In genomic region chr3:16522820-16523219, GRCh38 we compare ENCODE assay signal across 25 cellular contexts. TPM values are rescaled to one million over a fixed set of nuclear protein-coding genes. Genes with fewer than 3 reads are reported as not detected.
DNase-seq lines count a peak whose midpoint lies in the region; ATAC-seq and TF ChIP-seq lines count a peak whose summit lies in the region.
"Had no signal": no experiment of that assay in that cellular context is flagged by ENCODE, and none has a peak within 500 bp of the region (broad histone marks: within the 10 kb centered on the region; RNA-seq: fewer than 3 reads in every experiment).

No MANE protein-coding gene starts in this region.

- H3K27me3 ChIP-seq in osteoblast (ENCODE audit: insufficient read depth, low read length), result peaks cover 4% of the 10 kb centered on the region
- H3K27me3 ChIP-seq: gastroesophageal sphincter had no signal

- TF ChIP-seq CTCF in activated CD8-positive, alpha-beta T cell treated with anti-CD3 and anti-CD28 coated beads for 36 hours (IDR thresholded peaks at IDR 0.05), result no peak
- TF ChIP-seq CTCF in osteoblast (IDR thresholded peaks at IDR 0.05; ENCODE audit: extremely low read depth, low read depth, low read length), result no peak

- H2AFZ ChIP-seq in osteoblast (ENCODE audit: low read length), result no peak overlapping the region

- no peak overlapping the region for H3K27ac ChIP-seq in osteoblast (ENCODE audit: low read depth, low read length)
- H3K27ac ChIP-seq: A549, gastroesophageal sphincter, skin epidermis, VCaP had no signal

- peak overlapping the region; percentile 90 for H3K27ac Mint-ChIP-seq in activated CD8-positive, alpha-beta T cell treated with anti-CD3 and anti-CD28 coated beads for 36 hours
- no peak overlapping the region for H3K27ac Mint-ChIP-seq in activated CD8-positive, alpha-beta T cell treated with anti-CD3 and anti-CD28 coated beads, Interleukin-2, amount 10 ng/mL, durations not matched to agents 7 days and 5 days
- H3K27ac Mint-ChIP-seq in activated T-helper 17 cell treated with anti-CD3 and anti-CD28 coated beads, Interleukin-2, amount 50 U/mL, for 72 hours, result peak overlapping the region; percentile 82
- H3K27ac Mint-ChIP-seq in natural killer cell treated with Interleukin-12 subunit alpha and Interleukin-12 subunit beta and Interleukin-15 and Interleukin-18, amount 100 ng/mL, for 72 hours, result peak overlapping the region; percentile 90
- H3K27ac Mint-ChIP-seq: activated T-helper 2 cell treated with anti-CD3 and anti-CD28 coated beads, Interferon-gamma antibody, Interleukin-2, Interleukin-4, amounts not matched to agents 10 μg/mL and 5 μg/mL and 100 μg/mL, durations not matched to agents 14 hours and 24 hours and 36 hours had no signal

- POLR2A ChIA-PET in activated CD8-positive, alpha-beta T cell treated with anti-CD3 and anti-CD28 coated beads for 36 hours (lab: Charles Lee), result interaction anchor here (3.2 kb wide), 1 partner anchor 11 kb away, joined by 34 read pairs; the partner anchor contains the start of gene RFTN1
- POLR2A ChIA-PET in activated CD8-positive, alpha-beta T cell treated with anti-CD3 and anti-CD28 coated beads, Interleukin-2, amount 10 ng/mL, durations not matched to agents 7 days and 5 days (lab: Charles Lee), result interaction anchor here (0.7 kb wide), 1 partner anchor 209 kb away, joined by 3 read pairs; no protein-coding TSS in a partner anchor

- no peaks in the 10 kb centered on the region for H3K36me3 ChIP-seq in osteoblast (ENCODE audit: insufficient read depth, low read length)
- H3K36me3 ChIP-seq: gastroesophageal sphincter had no signal

- peaks cover 44% of the 10 kb centered on the region for H3K9me3 Mint-ChIP-seq in activated CD8-positive, alpha-beta T cell treated with anti-CD3 and anti-CD28 coated beads for 36 hours
- H3K9me3 Mint-ChIP-seq in activated CD8-positive, alpha-beta T cell treated with anti-CD3 and anti-CD28 coated beads, Interleukin-2, amount 10 ng/mL, durations not matched to agents 7 days and 5 days (ENCODE audit: insufficient read depth), result peaks cover 25% of the 10 kb centered on the region
- peaks cover 3% of the 10 kb centered on the region for H3K9me3 Mint-ChIP-seq in activated T-helper 17 cell treated with anti-CD3 and anti-CD28 coated beads, Interleukin-2, amount 50 U/mL, for 72 hours
- peaks cover 20% of the 10 kb centered on the region for H3K9me3 Mint-ChIP-seq in natural killer cell treated with Interleukin-12 subunit alpha and Interleukin-12 subunit beta and Interleukin-15 and Interleukin-18, amount 100 ng/mL, for 72 hours

- H3K79me2 ChIP-seq in osteoblast (ENCODE audit: insufficient read depth, low read length), result no peaks in the 10 kb centered on the region

- no peak for ATAC-seq in activated CD8-positive, alpha-beta T cell treated with anti-CD3 and anti-CD28 coated beads for 36 hours
- no peak for ATAC-seq in activated CD8-positive, alpha-beta T cell treated with anti-CD3 and anti-CD28 coated beads, Interleukin-2, amount 10 ng/mL, durations not matched to agents 7 days and 5 days
- peak; percentile 26 for ATAC-seq in HG02798 (IDR thresholded peaks at IDR 0.05; ENCODE audit: poor library complexity, unreplicated experiment)
- ATAC-seq in activated T-helper 17 cell treated with anti-CD3 and anti-CD28 coated beads, Interleukin-2, amount 50 U/mL, for 72 hours (replicated peaks), result peak; percentile 57
- peak; percentile 43 to 58 for ATAC-seq in natural killer cell treated with Interleukin-12 subunit alpha and Interleukin-12 subunit beta and Interleukin-15 and Interleukin-18, amount 100 ng/mL, for 72 hours
- no peak for ATAC-seq in HG03025 (IDR thresholded peaks at IDR 0.05; ENCODE audit: low FRiP score, unreplicated experiment)
- ATAC-seq: A549; esophagus mucosa; gastroesophageal sphincter; naive thymus-derived CD8-positive, alpha-beta T cell; PC-3 had no signal

- peaks cover 60% of the 10 kb centered on the region for H3K4me1 Mint-ChIP-seq in activated CD8-positive, alpha-beta T cell treated with anti-CD3 and anti-CD28 coated beads for 36 hours (ENCODE audit: low read depth)
- peaks cover 41% of the 10 kb centered on the region for H3K4me1 Mint-ChIP-seq in activated CD8-positive, alpha-beta T cell treated with anti-CD3 and anti-CD28 coated beads, Interleukin-2, amount 10 ng/mL, durations not matched to agents 7 days and 5 days (ENCODE audit: low read depth)
- peaks cover 40% of the 10 kb centered on the region for H3K4me1 Mint-ChIP-seq in activated T-helper 17 cell treated with anti-CD3 and anti-CD28 coated beads, Interleukin-2, amount 50 U/mL, for 72 hours
- H3K4me1 Mint-ChIP-seq in natural killer cell treated with Interleukin-12 subunit alpha and Interleukin-12 subunit beta and Interleukin-15 and Interleukin-18, amount 100 ng/mL, for 72 hours (ENCODE audit: low read depth in 2 of 2), result peaks cover 68 to 70% of the 10 kb centered on the region in 2 donors

- no peak overlapping the region for H3K4me2 ChIP-seq in osteoblast (ENCODE audit: insufficient read depth, low read length)
- H3K4me2 ChIP-seq: A549 had no signal

- no peak overlapping the region for H3K4me3 ChIP-seq in osteoblast (ENCODE audit: insufficient read depth, low read length)
- H3K4me3 ChIP-seq: A549, gastroesophageal sphincter, skin epidermis had no signal

- CTCF ChIA-PET in activated CD8-positive, alpha-beta T cell treated with anti-CD3 and anti-CD28 coated beads for 36 hours (lab: Charles Lee), result interaction anchor here (1.0 kb wide), 1 partner anchor 77 kb away, joined by 3 read pairs; no protein-coding TSS in a partner anchor
- CTCF ChIA-PET in activated CD8-positive, alpha-beta T cell treated with anti-CD3 and anti-CD28 coated beads, Interleukin-2, amount 10 ng/mL, durations not matched to agents 7 days and 5 days (lab: Charles Lee), result interaction anchor here (1.2 kb wide), 1 partner anchor 27 kb away, joined by 3 read pairs; no protein-coding TSS in a partner anchor

- DNase-seq in activated CD8-positive, alpha-beta T cell treated with anti-CD3 and anti-CD28 coated beads for 36 hours, result peak; percentile 46
- DNase-seq in activated CD8-positive, alpha-beta T cell treated with anti-CD3 and anti-CD28 coated beads, Interleukin-2, amount 10 ng/mL, durations not matched to agents 7 days and 5 days, result no peak
- DNase-seq in natural killer cell treated with Interleukin-12 subunit alpha and Interleukin-12 subunit beta and Interleukin-15 and Interleukin-18, amount 100 ng/mL, for 72 hours (ENCODE audit: low spot score), result no peak
- DNase-seq in effector CD8-positive, alpha-beta T cell (lab: John Stamatoyannopoulos, UW), result no peak
- no peak for DNase-seq in osteoblast (ENCODE audit: insufficient read length, low spot score, missing footprints)
- DNase-seq: amniotic stem cell; central memory CD4-positive, alpha-beta T cell; DMS 273 treated with DMSO at 0.1 percent for 48 hours; Kasumi-1; kidney glomerular epithelial cell; mammary epithelial cell; naive thymus-derived CD8-positive, alpha-beta T cell; NCI-H526; PC-3; SIG-M5 had no signal

- H3K27me3 Mint-ChIP-seq in activated CD8-positive, alpha-beta T cell treated with anti-CD3 and anti-CD28 coated beads for 36 hours, result no peaks in the 10 kb centered on the region
- no peaks in the 10 kb centered on the region for H3K27me3 Mint-ChIP-seq in activated CD8-positive, alpha-beta T cell treated with anti-CD3 and anti-CD28 coated beads, Interleukin-2, amount 10 ng/mL, durations not matched to agents 7 days and 5 days (ENCODE audit: low read depth)
- no peaks in the 10 kb centered on the region for H3K27me3 Mint-ChIP-seq in activated T-helper 17 cell treated with anti-CD3 and anti-CD28 coated beads, Interleukin-2, amount 50 U/mL, for 72 hours
- H3K27me3 Mint-ChIP-seq in natural killer cell treated with Interleukin-12 subunit alpha and Interleukin-12 subunit beta and Interleukin-15 and Interleukin-18, amount 100 ng/mL, for 72 hours, result no peaks in the 10 kb centered on the region
- H3K27me3 Mint-ChIP-seq: naive thymus-derived CD8-positive, alpha-beta T cell had no signal

- H3K36me3 Mint-ChIP-seq in activated CD8-positive, alpha-beta T cell treated with anti-CD3 and anti-CD28 coated beads for 36 hours (ENCODE audit: low read depth), result peaks cover 45% of the 10 kb centered on the region
- H3K36me3 Mint-ChIP-seq in activated CD8-positive, alpha-beta T cell treated with anti-CD3 and anti-CD28 coated beads, Interleukin-2, amount 10 ng/mL, durations not matched to agents 7 days and 5 days (ENCODE audit: low read depth), result peaks cover 26% of the 10 kb centered on the region
- H3K36me3 Mint-ChIP-seq in activated T-helper 17 cell treated with anti-CD3 and anti-CD28 coated beads, Interleukin-2, amount 50 U/mL, for 72 hours (ENCODE audit: low read depth), result no peaks in the 10 kb centered on the region
- H3K36me3 Mint-ChIP-seq in natural killer cell treated with Interleukin-12 subunit alpha and Interleukin-12 subunit beta and Interleukin-15 and Interleukin-18, amount 100 ng/mL, for 72 hours, result peaks cover 37% of the 10 kb centered on the region
- H3K36me3 Mint-ChIP-seq: CD14-positive monocyte had no signal

- intact Hi-C loops in activated CD8-positive, alpha-beta T cell treated with anti-CD3 and anti-CD28 coated beads for 36 hours (cut with micrococcal nuclease), result no loop called here

- no peak overlapping the region for H3K4me3 Mint-ChIP-seq in activated CD8-positive, alpha-beta T cell treated with anti-CD3 and anti-CD28 coated beads for 36 hours
- H3K4me3 Mint-ChIP-seq in activated CD8-positive, alpha-beta T cell treated with anti-CD3 and anti-CD28 coated beads, Interleukin-2, amount 10 ng/mL, durations not matched to agents 7 days and 5 days, result no peak overlapping the region
- H3K4me3 Mint-ChIP-seq in activated T-helper 17 cell treated with anti-CD3 and anti-CD28 coated beads, Interleukin-2, amount 50 U/mL, for 72 hours, result peak overlapping the region; percentile 85
- H3K4me3 Mint-ChIP-seq in natural killer cell treated with Interleukin-12 subunit alpha and Interleukin-12 subunit beta and Interleukin-15 and Interleukin-18, amount 100 ng/mL, for 72 hours, result peak overlapping the region; percentile 69
- H3K4me3 Mint-ChIP-seq: CD14-positive monocyte; naive thymus-derived CD8-positive, alpha-beta T cell had no signal

- H4K20me1 ChIP-seq in osteoblast (ENCODE audit: insufficient read depth, low read length), result no peaks in the 10 kb centered on the region

- peaks cover 5% of the 10 kb centered on the region for H3K4me1 ChIP-seq in osteoblast (ENCODE audit: insufficient read depth, low read length)
- H3K4me1 ChIP-seq: A549 had no signal

- peaks cover 7% of the 10 kb centered on the region for H3K9me3 ChIP-seq in osteoblast (ENCODE audit: low read depth, low read length)

RNA-seq across cellular contexts. Expression of gene RFTN1, which starts 9.3 kb away (rescaled TPM):
- total RNA-seq in activated CD8-positive, alpha-beta T cell treated with anti-CD3 and anti-CD28 coated beads for 36 hours, result 100 to 1,000 TPM; 113 to 125 TPM
- 10 to 100 TPM; 59.9 to 63.4 TPM for total RNA-seq in activated CD8-positive, alpha-beta T cell treated with anti-CD3 and anti-CD28 coated beads, Interleukin-2, amount 10 ng/mL, durations not matched to agents 7 days and 5 days
- total RNA-seq in activated T-helper 17 cell treated with anti-CD3 and anti-CD28 coated beads, Interleukin-2, amount 50 U/mL, for 72 hours, result 100 to 1,000 TPM; 112 to 139 TPM
- 100 to 1,000 TPM; 194 to 201 TPM for total RNA-seq in natural killer cell treated with Interleukin-12 subunit alpha and Interleukin-12 subunit beta and Interleukin-15 and Interleukin-18, amount 100 ng/mL, for 72 hours
- total RNA-seq in osteoblast, result 94.6 and 99.2 TPM in 2 replicates

Comparison
In these comparisons a context has a peak if more than half of its experiments do, and no peak if none do; other contexts are left out.
1. ATAC-seq: peak in HG02798 (single experiment), activated T-helper 17 cell treated with anti-CD3 and anti-CD28 coated beads, Interleukin-2, amount 50 U/mL, for 72 hours (single experiment) and natural killer cell treated with Interleukin-12 subunit alpha and Interleukin-12 subunit beta and Interleukin-15 and Interleukin-18, amount 100 ng/mL, for 72 hours (2 of 2); none in activated CD8-positive, alpha-beta T cell treated with anti-CD3 and anti-CD28 coated beads for 36 hours (single experiment), activated CD8-positive, alpha-beta T cell treated with anti-CD3 and anti-CD28 coated beads, Interleukin-2, amount 10 ng/mL, durations not matched to agents 7 days and 5 days (single experiment) and HG03025 (single experiment).
2. H3K4me3 Mint-ChIP-seq: peak in activated T-helper 17 cell treated with anti-CD3 and anti-CD28 coated beads, Interleukin-2, amount 50 U/mL, for 72 hours (single experiment) and natural killer cell treated with Interleukin-12 subunit alpha and Interleukin-12 subunit beta and Interleukin-15 and Interleukin-18, amount 100 ng/mL, for 72 hours (single experiment); none in activated CD8-positive, alpha-beta T cell treated with anti-CD3 and anti-CD28 coated beads for 36 hours (single experiment) and activated CD8-positive, alpha-beta T cell treated with anti-CD3 and anti-CD28 coated beads, Interleukin-2, amount 10 ng/mL, durations not matched to agents 7 days and 5 days (single experiment).